21 cellular contexts compared by ENCODE assay signal in genomic region chr21:39525601-39526000, GRCh38.
"Had no signal": no experiment of that assay in that cellular context is flagged by ENCODE, and none has a peak within 500 bp of the region (broad histone marks: within the 10 kb centered on the region; RNA-seq: fewer than 3 reads in every experiment).

No MANE protein-coding gene starts in this region.

- DNase-seq: dorsolateral prefrontal cortex; effector CD4-positive, alpha-beta T cell; endodermal cell; foreskin keratinocyte; immature natural killer cell; islet precursor cell; natural killer cell; stimulated activated CD4-positive, alpha-beta T cell treated with anti-CD3 and anti-CD28 coated beads, Interleukin-2, amount 100 ng/mL, for 24 hours; stimulated activated CD4-positive, alpha-beta T cell treated with anti-CD3 and anti-CD28 coated beads, Interleukin-4, amount 100 ng/mL, for 24 hours; stimulated activated naive CD8-positive, alpha-beta T cell treated with anti-CD3 and anti-CD28 coated beads, Interleukin-15, Interleukin-2, amounts not matched to agents 100 U/mL and 50 U/mL, for 24 hours; testis had no signal

- ATAC-seq: foreskin keratinocyte; natural killer cell; sciatic nerve; stimulated activated effector memory CD8-positive, alpha-beta T cell treated with anti-CD3 and anti-CD28 coated beads, Interleukin-12 subunit alpha, Interleukin-12 subunit beta, amount 100 ng/mL, for 72 hours; stimulated activated naive CD8-positive, alpha-beta T cell treated with anti-CD3 and anti-CD28 coated beads, Interleukin-15, Interleukin-2, amounts not matched to agents 100 U/mL and 50 U/mL, for 24 hours had no signal

- H3K79me2 ChIP-seq: parathyroid adenoma had no signal

- H3K27me3 ChIP-seq: dorsolateral prefrontal cortex, right atrium auricular region, testis, tibial nerve, upper lobe of left lung had no signal

- H3K9me3 ChIP-seq: lower lobe of right lung, right atrium auricular region, testis, tibial nerve, upper lobe of left lung had no signal

- H2AFZ ChIP-seq: parathyroid adenoma had no signal

- FAIRE-seq: colon, urothelium cell line had no signal

- H3K4me1 ChIP-seq: foreskin keratinocyte, parathyroid adenoma had no signal

- H3K4me3 ChIP-seq: dorsolateral prefrontal cortex, lower lobe of right lung, right atrium auricular region, testis, tibial nerve, upper lobe of left lung had no signal

- H3K9ac ChIP-seq: parathyroid adenoma had no signal

- H3K27ac ChIP-seq: dorsolateral prefrontal cortex, epithelial cell of prostate, foreskin keratinocyte, lower lobe of right lung, parathyroid adenoma, right atrium auricular region, testis, tibial nerve, upper lobe of left lung had no signal

- H3K36me3 ChIP-seq: lower lobe of right lung, right atrium auricular region, tibial nerve, upper lobe of left lung had no signal
